10 cellular contexts compared by ENCODE assay signal in the genomic region with DNA sequence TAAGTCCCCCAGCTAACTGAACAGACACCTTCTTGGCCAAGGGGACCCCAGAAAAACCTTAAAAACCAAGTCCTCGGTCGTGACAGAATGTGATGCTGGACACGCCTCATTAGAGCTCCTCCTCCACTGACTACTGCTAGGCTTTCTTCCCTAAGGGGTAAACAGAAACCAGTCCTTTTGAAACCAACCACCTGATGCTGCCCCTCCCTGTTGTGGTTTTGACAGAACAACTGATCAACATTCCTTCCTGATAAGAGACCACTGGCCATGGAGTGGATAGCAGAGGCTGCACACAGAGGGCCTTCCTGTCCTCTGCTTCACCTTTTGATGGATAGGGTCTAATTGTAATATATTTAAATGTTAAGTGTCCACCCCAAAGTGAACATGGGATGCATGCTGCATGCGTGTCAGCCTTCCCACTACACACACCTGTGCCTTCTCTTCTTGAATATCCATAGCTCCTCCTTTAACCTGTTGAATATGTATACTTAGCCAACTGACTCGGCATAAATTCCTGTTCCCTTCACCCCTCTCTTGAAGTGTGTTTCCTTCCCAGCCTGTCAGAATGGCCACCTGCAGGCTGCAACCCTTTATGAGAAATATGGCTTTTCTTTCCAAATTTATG. TPM values are rescaled to one million over a fixed set of nuclear protein-coding genes. Genes with fewer than 3 reads are reported as not detected.
DNase-seq lines count a peak whose midpoint lies in the region; ATAC-seq lines count a peak whose summit lies in the region.
"Had no signal": no experiment of that assay in that cellular context is flagged by ENCODE, and none has a peak within 500 bp of the region (broad histone marks: within the 10 kb centered on the region; RNA-seq: fewer than 3 reads in every experiment).

No MANE protein-coding gene starts in this region.

- peaks cover 0 to 12% of the 10 kb centered on the region in 2 donors for H3K4me1 Mint-ChIP-seq in immature natural killer cell

- H3K4me3 ChIP-seq in SJCRH30 = no peak overlapping the region

- H3K36me3 Mint-ChIP-seq in immature natural killer cell = no peaks in the 10 kb centered on the region

- peak; percentile 52 for ATAC-seq in GM19043 (IDR thresholded peaks at IDR 0.05; ENCODE audit: low read depth, unreplicated experiment)
- ATAC-seq in HG03280 (IDR thresholded peaks at IDR 0.05; ENCODE audit: unreplicated experiment) = peak; percentile 64
- no peak for ATAC-seq in HG03135 (IDR thresholded peaks at IDR 0.05; ENCODE audit: unreplicated experiment)

- H3K36me3 ChIP-seq in SJCRH30 = no peaks in the 10 kb centered on the region

- no peaks in the 10 kb centered on the region for H3K4me1 ChIP-seq in SJCRH30

- no peaks in the 10 kb centered on the region for H3K9me3 Mint-ChIP-seq in immature natural killer cell

- no peaks in the 10 kb centered on the region for H3K27me3 ChIP-seq in SJCRH30

- H3K4me3 Mint-ChIP-seq in immature natural killer cell = no peak overlapping the region

- H3K27me3 Mint-ChIP-seq in immature natural killer cell (ENCODE audit: low read depth in 3 of 3) = peaks cover 0 to 5% (median 3%) of the 10 kb centered on the region in 3 donors

- no peak overlapping the region for H3K27ac ChIP-seq in SJCRH30

- H3K27ac Mint-ChIP-seq in immature natural killer cell = no peak overlapping the region

- DNase-seq in A172 (ENCODE audit: low spot score) (peak; percentile 46), SJCRH30 (peak; percentile 11 to 29), immature natural killer cell (no peak), RKO (ENCODE audit: low spot score) (no peak)
- DNase-seq in stimulated activated naive CD4-positive, alpha-beta T cell treated with Interleukin-2 at 50 U/mL for 16 hours (lab: John Stamatoyannopoulos, UW) = no peak
- DNase-seq: AML-193; stimulated activated CD8-positive, alpha-beta memory T cell treated with anti-CD3 and anti-CD28 coated beads, Interleukin-4, amount 100 ng/mL, for 48 hours had no signal

- H3K9me3 ChIP-seq in SJCRH30 (replicated peaks) = no peaks in the 10 kb centered on the region

RNA-seq across cellular contexts. Expression of a gene that starts 27.9 kb away (rescaled TPM):
- total RNA-seq in A172 (2014; rRNA removed; shearing (Covaris generic)) = 0.24 and 0.91 TPM in 2 replicates
- 0.38 and 0.45 TPM in 2 replicates for total RNA-seq in SJCRH30 (2014; rRNA removed; shearing (Covaris generic))
- under 1 TPM in 1 of 3 donors, not detected in 2; 0.06 TPM for polyA plus RNA-seq in immature natural killer cell

Comparison
In these comparisons a context has a peak if more than half of its experiments do, and no peak if none do; other contexts are left out.
1. DNase-seq: peak in A172 (single experiment) and SJCRH30 (2 of 2); none in immature natural killer cell (0 of 3), stimulated activated naive CD4-positive, alpha-beta T cell treated with Interleukin-2 at 50 U/mL for 16 hours (single experiment) and RKO (single experiment).